Comparison of ENCODE assay signal across 8 cellular contexts in genomic region chr3:51391075-51391565, GRCh38. TPM values are rescaled to one million over a fixed set of nuclear protein-coding genes. Genes with fewer than 3 reads are reported as not detected.
DNase-seq lines count a peak whose midpoint lies in the region; ATAC-seq and TF ChIP-seq lines count a peak whose summit lies in the region.

RBM15B (plus strand) TSS chr3:51391285; CDS start chr3:51391400, 115 bp downstream.

- peak within 1 kb of the TSS; percentile 39 to 96 (median 83) for H3K27ac ChIP-seq in dorsolateral prefrontal cortex

- H3K4me3 ChIP-seq in dorsolateral prefrontal cortex = peak within 1 kb of the TSS; percentile 56 to 88 (median 74)
- H3K4me3 ChIP-seq in lower leg skin (ENCODE audit: low read depth, poor library complexity, severe bottlenecking) = peak within 1 kb of the TSS; percentile 73

- DNase-seq in CD14-positive monocyte (ENCODE audit: low spot score) (peak; percentile 97), NCI-H82 (lab: John Stamatoyannopoulos, UW) (peak; percentile 96), dorsolateral prefrontal cortex (peak; percentile 93 to 99 (median 97)), lower leg skin (ENCODE audit: low spot score in 2 of 2) (peak; percentile 96 to 99)
- DNase-seq in activated CD4-positive, alpha-beta memory T cell treated with anti-CD3 and anti-CD28 coated beads for 36 hours = peak; percentile 98
- DNase-seq in stimulated activated CD4-positive, alpha-beta T cell treated with anti-CD3 and anti-CD28 coated beads, TNF-alpha, amount 100 ng/mL, for 1 hour (ENCODE audit: low read depth in 3 of 3, low spot score in 1 of 3) = peak; percentile 92 to 95 (median 93)

- intact Hi-C loops in CD14-positive monocyte (cut with micrococcal nuclease) = loop anchor here (2.0 to 10.0 kb wide), 3 partner anchors 106 to 1036 kb away; partner anchors contain the start of genes CYB561D2 (in 1 of the 2), NPRL2 (in 1 of the 2), TEX264 (in 1 of the 2) and TMEM115 (in 1 of the 2)
- intact Hi-C loops in activated CD4-positive, alpha-beta memory T cell treated with anti-CD3 and anti-CD28 coated beads for 36 hours (cut with micrococcal nuclease) = loop anchor here (1.0 to 10.0 kb wide), 6 partner anchors 108 to 1036 kb away; partner anchors contain the start of genes CYB561D2, NPRL2, PARP3 and RAD54L2
- intact Hi-C loops in dorsolateral prefrontal cortex (cut with DNase I) = loop anchor here (1.0 to 10.0 kb wide), 7 partner anchors 108 to 1036 kb away; partner anchors contain the start of genes TMEM115 (in 2 of the 2), CYB561D2 (in 1 of the 2), DCAF1 (in 1 of the 2) and DOCK3 (in 1 of the 2)
- intact Hi-C loops in lower leg skin (cut with DNase I; ENCODE audit: low total_unique reads) = loop anchor here (10.0 kb wide), 1 partner anchor 94 kb away; no protein-coding TSS in a partner anchor

- POLR2A ChIA-PET in activated CD4-positive, alpha-beta memory T cell treated with anti-CD3 and anti-CD28 coated beads for 36 hours (lab: Charles Lee) = interaction anchor here (1.1 to 1.6 kb wide), 2 partner anchors 281 to 790 kb away, joined by 3 read pairs; no protein-coding TSS in a partner anchor

- TF ChIP-seq CTCF in CD14-positive monocyte (IDR thresholded peaks at IDR 0.05) = peak; percentile 86
- TF ChIP-seq CTCF in dorsolateral prefrontal cortex (IDR thresholded peaks at IDR 0.05 in 54 of 56, conservative IDR thresholded peaks at IDR 0.05 in 2 of 56; ENCODE audit: low read depth in 1 of 56, partially characterized antibody in 56 of 56) = peak in 48 of 56 donors; percentile 1 to 99 (median 96)
- no peak for TF ChIP-seq CTCF in lower leg skin (IDR thresholded peaks at IDR 0.05)

- H3K4me3 Mint-ChIP-seq in CD14-positive monocyte = peak within 1 kb of the TSS; percentile 79 to 84
- H3K4me3 Mint-ChIP-seq in activated CD4-positive, alpha-beta memory T cell treated with anti-CD3 and anti-CD28 coated beads for 36 hours = peak within 1 kb of the TSS; percentile 86

- ATAC-seq in GM19372 (IDR thresholded peaks at IDR 0.05; ENCODE audit: low read depth, unreplicated experiment) (peak; percentile 87), HG03558 (IDR thresholded peaks at IDR 0.05; ENCODE audit: extremely low read depth, unreplicated experiment) (peak; percentile 89)

- 0% methylated on average over 12 to 15 of the region's 83 CpGs for WGBS in lower leg skin, 2 donors

- CTCF ChIA-PET in activated CD4-positive, alpha-beta memory T cell treated with anti-CD3 and anti-CD28 coated beads for 36 hours (lab: Charles Lee) = interaction anchor here (0.6 to 2.6 kb wide), 5 partner anchors 13 to 775 kb away, joined by 3 to 19 read pairs (median 4); partner anchors contain the start of gene MAPKAPK3

- no peaks in the 10 kb centered on the region for H3K27me3 ChIP-seq in dorsolateral prefrontal cortex

- H3K4me1 Mint-ChIP-seq in CD14-positive monocyte = peaks cover 59% of the 10 kb centered on the region
- H3K4me1 Mint-ChIP-seq in activated CD4-positive, alpha-beta memory T cell treated with anti-CD3 and anti-CD28 coated beads for 36 hours (ENCODE audit: low read depth) = peaks cover 81% of the 10 kb centered on the region

- TF ChIP-seq POLR2A in lower leg skin (IDR thresholded peaks at IDR 0.05) = no peak

- peak within 1 kb of the TSS; percentile 74 to 89 (median 84) for H3K27ac Mint-ChIP-seq in CD14-positive monocyte
- H3K27ac Mint-ChIP-seq in activated CD4-positive, alpha-beta memory T cell treated with anti-CD3 and anti-CD28 coated beads for 36 hours = peak within 1 kb of the TSS; percentile 87

- peaks cover 51 to 60% of the 10 kb centered on the region in 2 donors for H3K36me3 Mint-ChIP-seq in CD14-positive monocyte
- H3K36me3 Mint-ChIP-seq in activated CD4-positive, alpha-beta memory T cell treated with anti-CD3 and anti-CD28 coated beads for 36 hours = peaks cover 45% of the 10 kb centered on the region

- H3K27me3 Mint-ChIP-seq in CD14-positive monocyte (ENCODE audit: low read depth in 3 of 3) = peaks cover 0 to 2% (median 0%) of the 10 kb centered on the region in 3 donors
- no peaks in the 10 kb centered on the region for H3K27me3 Mint-ChIP-seq in activated CD4-positive, alpha-beta memory T cell treated with anti-CD3 and anti-CD28 coated beads for 36 hours

- peaks cover 0 to 3% (median 0%) of the 10 kb centered on the region in 7 donors for H3K9me3 Mint-ChIP-seq in CD14-positive monocyte
- no peaks in the 10 kb centered on the region for H3K9me3 Mint-ChIP-seq in activated CD4-positive, alpha-beta memory T cell treated with anti-CD3 and anti-CD28 coated beads for 36 hours

RNA-seq across cellular contexts. Expression of gene RBM15B, which starts in this region (rescaled TPM):
- 1 to 10 TPM; 7.1 to 9.1 TPM for polyA plus RNA-seq in CD14-positive monocyte
- total RNA-seq in activated CD4-positive, alpha-beta memory T cell treated with anti-CD3 and anti-CD28 coated beads for 36 hours = 10 to 100 TPM; 19.0 to 19.4 TPM
- total RNA-seq in dorsolateral prefrontal cortex = 10 to 100 TPM; 15.0 to 22.9 (median 19.1) TPM
- total RNA-seq in lower leg skin = 10 to 100 TPM; 24.8 to 42.6 (median 39.5) TPM

Comparison
In these comparisons a context has a peak if more than half of its experiments do, and no peak if none do; other contexts are left out.
1. Peak in every context shown above with its lines: DNase-seq, ATAC-seq, H3K4me3 ChIP-seq and H3K27ac ChIP-seq.
2. CTCF ChIP-seq: peak in CD14-positive monocyte (single experiment) and dorsolateral prefrontal cortex (48 of 56); none in lower leg skin (0 of 3).